Comparison of ENCODE assay signal across 26 cellular contexts in genomic region chr20:19512886-19513285, GRCh38.
"Had no signal": no experiment of that assay in that cellular context is flagged by ENCODE, and none has a peak within 500 bp of the region (broad histone marks: within the 10 kb centered on the region; RNA-seq: fewer than 3 reads in every experiment).

No MANE protein-coding gene starts in this region.

- H3K9me3 Mint-ChIP-seq: stimulated activated naive CD8-positive, alpha-beta T cell treated with anti-CD3 and anti-CD28 coated beads, Interleukin-15, amount 100 ng/mL, for 72 hours had no signal

- H3K36me3 Mint-ChIP-seq: naive thymus-derived CD8-positive, alpha-beta T cell had no signal

- H3K27ac ChIP-seq: coronary artery, epithelial cell of prostate, gastrocnemius medialis, lower lobe of right lung, parathyroid adenoma, right atrium auricular region, suprapubic skin, vagina had no signal

- H3K27ac Mint-ChIP-seq: nephron progenitor cell, progenitor cell of endocrine pancreas had no signal

- H3K4me3 ChIP-seq: coronary artery, gastrocnemius medialis, lower lobe of right lung, right atrium auricular region, smooth muscle cell, suprapubic skin, vagina had no signal

- H3K27me3 ChIP-seq: gastrocnemius medialis, right atrium auricular region, suprapubic skin, vagina had no signal

- H3K9me3 ChIP-seq: gastrocnemius medialis, lower lobe of right lung, right atrium auricular region, suprapubic skin, vagina had no signal

- H3K27me3 Mint-ChIP-seq: progenitor cell of endocrine pancreas; stimulated activated naive CD8-positive, alpha-beta T cell treated with anti-CD3 and anti-CD28 coated beads, Interleukin-15, amount 100 ng/mL, for 72 hours had no signal

- H3K36me3 ChIP-seq: gastrocnemius medialis, lower lobe of right lung, right atrium auricular region, suprapubic skin, vagina had no signal

- ATAC-seq: esophagus mucosa; gastrocnemius medialis; left ventricle myocardium superior; lower lobe of right lung; naive thymus-derived CD8-positive, alpha-beta T cell; sciatic nerve; stimulated activated naive CD8-positive, alpha-beta T cell treated with anti-CD3 and anti-CD28 coated beads, Interleukin-15, amount 100 ng/mL, for 72 hours had no signal

- H3K4me1 ChIP-seq: lower lobe of right lung, parathyroid adenoma, right atrium auricular region, suprapubic skin, vagina had no signal

- DNase-seq: dermis blood vessel endothelial cell; effector CD4-positive, alpha-beta T cell; foreskin fibroblast; gastrocnemius medialis; head of caudate nucleus; left ventricle myocardium superior; lower lobe of right lung; naive thymus-derived CD8-positive, alpha-beta T cell; nephron progenitor cell; stimulated activated CD4-positive, alpha-beta T cell treated with anti-CD3 and anti-CD28 coated beads, Interleukin-12 subunit alpha, Interleukin-12 subunit beta, amount 100 ng/mL, for 4 hours; stimulated activated CD4-positive, alpha-beta T cell treated with anti-CD3 and anti-CD28 coated beads, Interleukin-1b, Interleukin-23, amount 100 ng/mL, for 48 hours; stimulated activated CD4-positive, alpha-beta T cell treated with anti-CD3 and anti-CD28 coated beads, Interleukin-4, amount 100 ng/mL, for 1 hour; stimulated activated CD8-positive, alpha-beta memory T cell treated with anti-CD3 and anti-CD28 coated beads, Interleukin-4, amount 100 ng/mL, for 48 hours; stimulated activated naive CD4-positive, alpha-beta T cell; stimulated activated naive CD8-positive, alpha-beta T cell treated with anti-CD3 and anti-CD28 coated beads, Interleukin-15, amount 100 ng/mL, for 72 hours; trophoblast cell had no signal

- H3K9ac ChIP-seq: parathyroid adenoma had no signal

- H3K4me3 Mint-ChIP-seq: nephron progenitor cell; stimulated activated naive CD8-positive, alpha-beta T cell treated with anti-CD3 and anti-CD28 coated beads, Interleukin-15, amount 100 ng/mL, for 72 hours had no signal

- H3K4me1 Mint-ChIP-seq: stimulated activated naive CD8-positive, alpha-beta T cell treated with anti-CD3 and anti-CD28 coated beads, Interleukin-15, amount 100 ng/mL, for 72 hours had no signal
